Comparison of ENCODE assay signal across 8 cellular contexts in genomic region chr1:7961199-7962010, GRCh38. TPM values are rescaled to one million over a fixed set of nuclear protein-coding genes. Genes with fewer than 3 reads are reported as not detected.
DNase-seq lines count a peak whose midpoint lies in the region; ATAC-seq and TF ChIP-seq lines count a peak whose summit lies in the region.

PARK7 (plus strand) TSS chr1:7961711; CDS start chr1:7962786, 1,075 bp downstream.

- no peaks in the 10 kb centered on the region for H3K27me3 Mint-ChIP-seq in naive thymus-derived CD4-positive, alpha-beta T cell
- H3K27me3 Mint-ChIP-seq in stimulated activated naive B cell treated with anti-CD40 and anti-IgM and Interleukin-4, amounts not matched to agents 10 μg/mL and 1 μg/mL and 100 μg/mL, for 72 hours = no peaks in the 10 kb centered on the region

- peak within 1 kb of the TSS; percentile 65 for H3K4me3 ChIP-seq in naive thymus-derived CD4-positive, alpha-beta T cell (ENCODE audit: low read length)

- peak within 1 kb of the TSS; percentile 84 to 100 (median 98) for H3K4me3 Mint-ChIP-seq in naive thymus-derived CD4-positive, alpha-beta T cell
- peak within 1 kb of the TSS; percentile 92 to 96 for H3K4me3 Mint-ChIP-seq in stimulated activated naive B cell treated with anti-CD40 and anti-IgM and Interleukin-4, amounts not matched to agents 10 μg/mL and 1 μg/mL and 100 μg/mL, for 72 hours

- peaks cover 28 to 44% of the 10 kb centered on the region in 2 donors for H3K4me1 ChIP-seq in naive thymus-derived CD4-positive, alpha-beta T cell (ENCODE audit: control insufficient read depth in 2 of 2, insufficient read depth in 2 of 2, low read length in 2 of 2)

- intact Hi-C loops in naive thymus-derived CD4-positive, alpha-beta T cell (cut with micrococcal nuclease) = loop anchor here (1.0 to 10.0 kb wide), 9 partner anchors 8 to 1573 kb away; partner anchors contain the start of genes ENO1 (in 1 of the 2), ERRFI1 (in 1 of the 2) and SLC25A33 (in 1 of the 2)

- POLR2A ChIA-PET in naive thymus-derived CD4-positive, alpha-beta T cell (lab: Charles Lee) = interaction anchor here (0.6 to 2.2 kb wide), 6 partner anchors 9 to 458 kb away, joined by 3 to 6 read pairs (median 4); no protein-coding TSS in a partner anchor

- H3K9me3 Mint-ChIP-seq in naive thymus-derived CD4-positive, alpha-beta T cell = peaks cover 0 to 4% (median 0%) of the 10 kb centered on the region in 11 donors
- no peaks in the 10 kb centered on the region for H3K9me3 Mint-ChIP-seq in stimulated activated naive B cell treated with anti-CD40 and anti-IgM and Interleukin-4, amounts not matched to agents 10 μg/mL and 1 μg/mL and 100 μg/mL, for 72 hours

- CTCF ChIA-PET in naive thymus-derived CD4-positive, alpha-beta T cell (lab: Charles Lee) = interaction anchor here (1.1 kb wide), 1 partner anchor 60 kb away, joined by 3 read pairs; no protein-coding TSS in a partner anchor

- no peaks in the 10 kb centered on the region for H3K27me3 ChIP-seq in naive thymus-derived CD4-positive, alpha-beta T cell (ENCODE audit: control insufficient read depth in 2 of 2, insufficient read depth in 2 of 2, low read length in 2 of 2)

- H3K9me3 ChIP-seq in naive thymus-derived CD4-positive, alpha-beta T cell (ENCODE audit: control insufficient read depth in 2 of 3, low read length in 3 of 3) = no peaks in the 10 kb centered on the region

- peaks cover 16 to 80% (median 58%) of the 10 kb centered on the region in 7 donors for H3K4me1 Mint-ChIP-seq in naive thymus-derived CD4-positive, alpha-beta T cell
- peaks cover 12 to 34% of the 10 kb centered on the region in 2 donors for H3K4me1 Mint-ChIP-seq in stimulated activated naive B cell treated with anti-CD40 and anti-IgM and Interleukin-4, amounts not matched to agents 10 μg/mL and 1 μg/mL and 100 μg/mL, for 72 hours

- TF ChIP-seq CTCF in LNCAP (IDR thresholded peaks at IDR 0.05) = peak; percentile 30; the same call in 1 of the 2 replicates

- H3K36me3 Mint-ChIP-seq in naive thymus-derived CD4-positive, alpha-beta T cell = peaks cover 0 to 24% (median 11%) of the 10 kb centered on the region in 5 donors
- peaks cover 25 to 38% of the 10 kb centered on the region in 2 donors for H3K36me3 Mint-ChIP-seq in stimulated activated naive B cell treated with anti-CD40 and anti-IgM and Interleukin-4, amounts not matched to agents 10 μg/mL and 1 μg/mL and 100 μg/mL, for 72 hours

- peak within 1 kb of the TSS; percentile 95 for H3K27ac ChIP-seq in naive thymus-derived CD4-positive, alpha-beta T cell (ENCODE audit: low read depth, low read length)

- H3K27ac Mint-ChIP-seq in naive thymus-derived CD4-positive, alpha-beta T cell = peak within 1 kb of the TSS; percentile 97 to 100 (median 99)
- peak within 1 kb of the TSS; percentile 97 for H3K27ac Mint-ChIP-seq in stimulated activated naive B cell treated with anti-CD40 and anti-IgM and Interleukin-4, amounts not matched to agents 10 μg/mL and 1 μg/mL and 100 μg/mL, for 72 hours

- ATAC-seq in naive thymus-derived CD4-positive, alpha-beta T cell = peak; percentile 99
- ATAC-seq in stimulated activated naive B cell treated with anti-CD40 and anti-IgM and Interleukin-4, amounts not matched to agents 10 μg/mL and 1 μg/mL and 100 μg/mL, for 72 hours (replicated peaks) = peak; percentile 95

- peaks cover 0 to 32% (median 5%) of the 10 kb centered on the region in 3 experiments for H3K36me3 ChIP-seq in naive thymus-derived CD4-positive, alpha-beta T cell (ENCODE audit: control insufficient read depth in 2 of 3, insufficient read depth in 3 of 3, low read length in 3 of 3)

- DNase-seq in ELF-1 (ENCODE audit: low read depth, low spot score) (peak; percentile 100), GOT3 (lab: John Stamatoyannopoulos, UW) (peak; percentile 99), RPMI8226 (peak; percentile 100), fibroblast of gingiva (ENCODE audit: low read depth) (peak; percentile 100)
- DNase-seq in activated T-helper 1 cell treated with anti-CD3 and anti-CD28 coated beads, Interleukin-2, amount 50 U/mL, for 16 hours (ENCODE audit: low read depth in 1 of 2, low spot score in 1 of 2) = peak; percentile 100
- peak; percentile 97 to 100 (median 99) for DNase-seq in naive thymus-derived CD4-positive, alpha-beta T cell
- peak; percentile 100 for DNase-seq in stimulated activated naive B cell treated with anti-CD40 and anti-IgM and Interleukin-4, amounts not matched to agents 10 μg/mL and 1 μg/mL and 100 μg/mL, for 72 hours

RNA-seq across cellular contexts. Expression of gene PARK7, which starts in this region (rescaled TPM):
- total RNA-seq in naive thymus-derived CD4-positive, alpha-beta T cell = 100 to 1,000 TPM in 3 of 5 experiments, 10 to 100 TPM in 2; 97.1 to 255 (median 106) TPM
- 100 to 1,000 TPM; 325 to 364 TPM for polyA plus RNA-seq in naive thymus-derived CD4-positive, alpha-beta T cell

Comparison
In these comparisons a context has a peak if more than half of its experiments do, and no peak if none do; other contexts are left out.
1. Peak in every context shown above with its lines: DNase-seq, ATAC-seq, H3K4me3 ChIP-seq and H3K27ac ChIP-seq.